In genomic region chr6:90368601-90369000, GRCh38 we compare ENCODE assay signal across 11 cellular contexts.
DNase-seq lines count a peak whose midpoint lies in the region; ATAC-seq, FAIRE-seq and TF ChIP-seq lines count a peak whose summit lies in the region.
"Had no signal": no experiment of that assay in that cellular context is flagged by ENCODE, and none has a peak within 500 bp of the region (broad histone marks: within the 10 kb centered on the region; RNA-seq: fewer than 3 reads in every experiment).

No MANE protein-coding gene starts in this region.

- CTCF ChIA-PET in GM12878 (lab: Yijun Ruan, JAX), result no interaction called here

- H3K27ac Mint-ChIP-seq in natural killer cell treated with Interleukin-12 subunit alpha and Interleukin-12 subunit beta and Interleukin-15 and Interleukin-18, amount 100 ng/mL, for 72 hours, result peak overlapping the region; percentile 18 to 31
- H3K27ac Mint-ChIP-seq in natural killer cell, result no peak overlapping the region
- H3K27ac Mint-ChIP-seq: activated naive CD4-positive, alpha-beta T cell treated with anti-CD3 and anti-CD28 coated beads, Interleukin-2, amount 10 ng/mL, durations not matched to agents 7 days and 5 days had no signal

- no peak overlapping the region for H3K9ac ChIP-seq in GM12878 (ENCODE audit: control insufficient read depth, insufficient read depth, low read length)
- H3K9ac ChIP-seq: BLaER1 treated with 17β-estradiol and CSF1 and Interleukin-3, amounts not matched to agents 10 nM and 100 nM had no signal

- H3K27ac ChIP-seq in GM12878 (ENCODE audit: control insufficient read depth, insufficient read depth) (no peak overlapping the region), upper lobe of right lung (no peak overlapping the region)
- H3K27ac ChIP-seq: BLaER1 treated with 17β-estradiol and CSF1 and Interleukin-3, amounts not matched to agents 10 nM and 100 nM had no signal

- H3K9me3 ChIP-seq in GM12878 (replicated peaks; ENCODE audit: control insufficient read depth, insufficient read depth, low read length) (peaks cover 2% of the 10 kb centered on the region), upper lobe of right lung (no peaks in the 10 kb centered on the region)

- TF ChIP-seq EP300 in GM12878 (IDR thresholded peaks at IDR 0.05; ENCODE audit: borderline replicate concordance in 1 of 2, control insufficient read depth in 1 of 2, low read depth in 2 of 2, low read length in 2 of 2), result no peak

- FAIRE-seq in GM12878 (lab: Jason Lieb, UNC), result no peak

- no peak for TF ChIP-seq RAD21 in GM12878 (IDR thresholded peaks at IDR 0.05; ENCODE audit: insufficient read depth, low read depth, low read length)

- peak overlapping the region; percentile 51 for H3K4me3 Mint-ChIP-seq in natural killer cell treated with Interleukin-12 subunit alpha and Interleukin-12 subunit beta and Interleukin-15 and Interleukin-18, amount 100 ng/mL, for 72 hours
- H3K4me3 Mint-ChIP-seq in natural killer cell, result no peak overlapping the region
- H3K4me3 Mint-ChIP-seq: activated naive CD4-positive, alpha-beta T cell treated with anti-CD3 and anti-CD28 coated beads, Interleukin-2, amount 10 ng/mL, durations not matched to agents 7 days and 5 days had no signal

- H4K20me1 ChIP-seq in GM12878 (ENCODE audit: control insufficient read depth, insufficient read depth), result no peaks in the 10 kb centered on the region
- H4K20me1 ChIP-seq: BLaER1 treated with 17β-estradiol and CSF1 and Interleukin-3, amounts not matched to agents 10 nM and 100 nM had no signal

- peaks cover 8 to 14% of the 10 kb centered on the region in 2 donors for H3K27me3 Mint-ChIP-seq in natural killer cell treated with Interleukin-12 subunit alpha and Interleukin-12 subunit beta and Interleukin-15 and Interleukin-18, amount 100 ng/mL, for 72 hours
- peaks cover 3 to 9% of the 10 kb centered on the region in 2 donors for H3K27me3 Mint-ChIP-seq in natural killer cell (ENCODE audit: low read depth in 2 of 2)
- H3K27me3 Mint-ChIP-seq: activated naive CD4-positive, alpha-beta T cell treated with anti-CD3 and anti-CD28 coated beads, Interleukin-2, amount 10 ng/mL, durations not matched to agents 7 days and 5 days had no signal

- POLR2A ChIA-PET in GM12878 (lab: Charles Lee), result interaction anchor here (0.6 kb wide), 1 partner anchor 360 kb away, joined by 3 read pairs; no protein-coding TSS in a partner anchor

- H3K4me1 Mint-ChIP-seq in natural killer cell treated with Interleukin-12 subunit alpha and Interleukin-12 subunit beta and Interleukin-15 and Interleukin-18, amount 100 ng/mL, for 72 hours (ENCODE audit: low read depth in 2 of 2), result peaks cover 11 to 21% of the 10 kb centered on the region in 2 donors
- no peaks in the 10 kb centered on the region for H3K4me1 Mint-ChIP-seq in natural killer cell

- SMC1A ChIA-PET in GM12878 (lab: Charles Lee; ENCODE audit: uncharacterized antibody, unreplicated experiment), result interaction anchor here (0.8 to 1.4 kb wide), 5 partner anchors 9 to 105 kb away, joined by 3 to 4 read pairs (median 3); no protein-coding TSS in a partner anchor

- H3K36me3 ChIP-seq in GM12878 (ENCODE audit: control insufficient read depth in 2 of 2, insufficient read depth in 2 of 2, low read length in 1 of 2) (no peaks in the 10 kb centered on the region), upper lobe of right lung (no peaks in the 10 kb centered on the region)
- H3K36me3 ChIP-seq: BLaER1 treated with 17β-estradiol and CSF1 and Interleukin-3, amounts not matched to agents 10 nM and 100 nM had no signal

- H2AFZ ChIP-seq in GM12878 (ENCODE audit: control insufficient read depth, low read depth, low read length), result no peak overlapping the region

- in situ Hi-C loops in GM12878 (cut with MboI), result no loop called here

- intact Hi-C loops in natural killer cell (cut with micrococcal nuclease) (no loop called here), GM12878 (cut with micrococcal nuclease; ENCODE audit: unreplicated experiment) (loop anchor here (2.0 kb wide), 1 partner anchor 84 kb away; no protein-coding TSS in a partner anchor), upper lobe of right lung (cut with DNase I) (no loop called here)

- TF ChIP-seq CTCF in natural killer cell (IDR thresholded peaks at IDR 0.05) (no peak), GM12878 (IDR thresholded peaks at IDR 0.05 in 2 of 3, conservative IDR thresholded peaks at IDR 0.05 in 1 of 3; ENCODE audit: control insufficient read depth in 2 of 3, extremely low read depth in 1 of 3, insufficient read depth in 1 of 3, low read depth in 3 of 3, low read length in 3 of 3) (no peak), upper lobe of right lung (IDR thresholded peaks at IDR 0.05) (no peak)

- H3K4me3 ChIP-seq in GM12878 (no peak overlapping the region), upper lobe of right lung (no peak overlapping the region)
- H3K4me3 ChIP-seq: BLaER1 treated with 17β-estradiol and CSF1 and Interleukin-3, amounts not matched to agents 10 nM and 100 nM had no signal

- H3K4me1 ChIP-seq in GM12878 (ENCODE audit: control insufficient read depth, insufficient read depth, low read length) (peaks cover 13% of the 10 kb centered on the region), upper lobe of right lung (peaks cover 10% of the 10 kb centered on the region)

- BruUV-seq in GM12878 (replicated peaks; lab: Mats Ljungman, UMichigan), result no TSS peak

- H3K36me3 Mint-ChIP-seq in natural killer cell treated with Interleukin-12 subunit alpha and Interleukin-12 subunit beta and Interleukin-15 and Interleukin-18, amount 100 ng/mL, for 72 hours, result no peaks in the 10 kb centered on the region
- H3K36me3 Mint-ChIP-seq in natural killer cell, result no peaks in the 10 kb centered on the region
- H3K36me3 Mint-ChIP-seq: activated naive CD4-positive, alpha-beta T cell treated with anti-CD3 and anti-CD28 coated beads, Interleukin-2, amount 10 ng/mL, durations not matched to agents 7 days and 5 days had no signal

- peaks cover under 1 to 3% of the 10 kb centered on the region in 2 experiments; a peak in 2 of 4 replicates for H3K27me3 ChIP-seq in GM12878 (replicated peaks in 1 of 2; ENCODE audit: control insufficient read depth in 2 of 2, insufficient read depth in 2 of 2, low read length in 1 of 2)
- no peaks in the 10 kb centered on the region for H3K27me3 ChIP-seq in upper lobe of right lung
- H3K27me3 ChIP-seq: BLaER1 treated with 17β-estradiol and CSF1 and Interleukin-3, amounts not matched to agents 10 nM and 100 nM had no signal

- TF ChIP-seq POLR2A in GM12878 (IDR thresholded peaks at IDR 0.05; ENCODE audit: low read depth, low read length), result no peak

- no peaks in the 10 kb centered on the region for H3K79me2 ChIP-seq in GM12878 (ENCODE audit: control insufficient read depth, insufficient read depth, low read length)

- RAD21 ChIA-PET in GM12878 (lab: Charles Lee; ENCODE audit: unreplicated experiment), result interaction anchor here (1.3 kb wide), 1 partner anchor 84 kb away, joined by 5 read pairs; no protein-coding TSS in a partner anchor

- no peak for DNase-seq in natural killer cell treated with Interleukin-12 subunit alpha and Interleukin-12 subunit beta and Interleukin-15 and Interleukin-18, amount 100 ng/mL, for 72 hours (ENCODE audit: low spot score)
- DNase-seq in natural killer cell, result no peak
- no peak for DNase-seq in GM12878 (ENCODE audit: low read depth, low spot score)
- peak; percentile 28 for DNase-seq in myocyte (ENCODE audit: low read depth)
- DNase-seq in upper lobe of right lung, result no peak
- DNase-seq in hypothalamus (lab: John Stamatoyannopoulos, UW), result no peak
- no peak for DNase-seq in activated T-cell treated with anti-CD3 and anti-CD28 coated beads, Interleukin-2, amount 50 U/mL, for 48 hours
- DNase-seq: activated naive CD4-positive, alpha-beta T cell treated with anti-CD3 and anti-CD28 coated beads, Interleukin-2, amount 10 ng/mL, durations not matched to agents 7 days and 5 days; NCI-H2227 treated with DMSO at 0.1 percent for 48 hours had no signal

- 0 out of 2 replicates have a peak overlapping the region, but pooled peaks have one; percentile 38 for H3K4me2 ChIP-seq in GM12878 (ENCODE audit: control insufficient read depth, insufficient read depth)

- no peaks in the 10 kb centered on the region for H3K9me3 Mint-ChIP-seq in natural killer cell treated with Interleukin-12 subunit alpha and Interleukin-12 subunit beta and Interleukin-15 and Interleukin-18, amount 100 ng/mL, for 72 hours
- no peaks in the 10 kb centered on the region for H3K9me3 Mint-ChIP-seq in natural killer cell
- H3K9me3 Mint-ChIP-seq: activated naive CD4-positive, alpha-beta T cell treated with anti-CD3 and anti-CD28 coated beads, Interleukin-2, amount 10 ng/mL, durations not matched to agents 7 days and 5 days had no signal

- ATAC-seq in natural killer cell treated with Interleukin-12 subunit alpha and Interleukin-12 subunit beta and Interleukin-15 and Interleukin-18, amount 100 ng/mL, for 72 hours, result no peak
- ATAC-seq in natural killer cell, result no peak
- ATAC-seq in GM12878, result no peak
- ATAC-seq in GM19351 (IDR thresholded peaks at IDR 0.05; ENCODE audit: unreplicated experiment), result no peak
- ATAC-seq in upper lobe of right lung, result no peak

TF ChIP-seq in GM12878, 131 proteins besides CTCF, POLR2A, EP300 and RAD21 (continues in another document):
- no peak for TF ChIP-seq NFYA (IDR thresholded peaks at IDR 0.05; ENCODE audit: borderline replicate concordance, low read depth, low read length)
- TF ChIP-seq ATF3 (IDR thresholded peaks at IDR 0.05; ENCODE audit: borderline replicate concordance, extremely low read depth, low read depth, low read length), result no peak
- TF ChIP-seq ZNF217 (IDR thresholded peaks at IDR 0.05), result no peak
- no peak for TF ChIP-seq CREB1 (IDR thresholded peaks at IDR 0.05; ENCODE audit: low read depth)
- no peak for TF ChIP-seq RB1 (IDR thresholded peaks at IDR 0.05; ENCODE audit: borderline replicate concordance)
- no peak for TF ChIP-seq YY1 (IDR thresholded peaks at IDR 0.05; ENCODE audit: low read depth, low read length)
- no peak for TF ChIP-seq RELB (IDR thresholded peaks at IDR 0.05; ENCODE audit: low read depth)
- TF ChIP-seq ZNF274 (IDR thresholded peaks at IDR 0.05; ENCODE audit: insufficient read depth, insufficient read length), result no peak

Comparison
In these comparisons a context has a peak if more than half of its experiments do, and no peak if none do; other contexts are left out.
1. H3K27ac Mint-ChIP-seq: peak in natural killer cell treated with Interleukin-12 subunit alpha and Interleukin-12 subunit beta and Interleukin-15 and Interleukin-18, amount 100 ng/mL, for 72 hours (2 of 2); none in natural killer cell (0 of 2).